Comparison of ENCODE assay signal across 19 cellular contexts in genomic region chrX:31331045-31331444, GRCh38.
"Had no signal": no experiment of that assay in that cellular context is flagged by ENCODE, and none has a peak within 500 bp of the region (broad histone marks: within the 10 kb centered on the region; RNA-seq: fewer than 3 reads in every experiment).

No MANE protein-coding gene starts in this region.

- H3K4me3 Mint-ChIP-seq: activated CD4-positive, alpha-beta memory T cell treated with anti-CD3 and anti-CD28 coated beads, Interleukin-2, amount 10 ng/mL, durations not matched to agents 7 days and 5 days; activated CD4-positive, alpha-beta T cell treated with anti-CD3 and anti-CD28 coated beads, Interleukin-2, amount 10 ng/mL, durations not matched to agents 24 days and 14 days; activated naive CD4-positive, alpha-beta T cell treated with anti-CD3 and anti-CD28 coated beads for 36 hours; activated naive CD8-positive, alpha-beta T cell treated with anti-CD3 and anti-CD28 coated beads, Interleukin-2, amount 10 ng/mL, durations not matched to agents 7 days and 5 days; activated T-cell treated with anti-CD3 and anti-CD28 coated beads, Interleukin-2, amount 50 U/mL, for 72 hours; naive thymus-derived CD8-positive, alpha-beta T cell; neural progenitor cell had no signal

- ATAC-seq: activated T-cell treated with anti-CD3 and anti-CD28 coated beads, Interleukin-2, amount 50 U/mL, for 72 hours; gastrocnemius medialis; left colon; naive thymus-derived CD8-positive, alpha-beta T cell; stimulated activated naive CD8-positive, alpha-beta T cell treated with anti-CD3 and anti-CD28 coated beads, Interleukin-15, Interleukin-2, amounts not matched to agents 100 U/mL and 50 U/mL, for 24 hours; upper lobe of right lung had no signal

- DNase-seq: activated CD4-positive, alpha-beta memory T cell treated with anti-CD3 and anti-CD28 coated beads, Interleukin-2, amount 10 ng/mL, durations not matched to agents 7 days and 5 days; activated CD4-positive, alpha-beta T cell treated with anti-CD3 and anti-CD28 coated beads, Interleukin-2, amount 10 ng/mL, durations not matched to agents 24 days and 14 days; activated effector memory CD4-positive, alpha-beta T cell treated with Interleukin-2 at 50 U/mL for 16 hours; activated naive CD4-positive, alpha-beta T cell treated with anti-CD3 and anti-CD28 coated beads for 36 hours; activated naive CD8-positive, alpha-beta T cell treated with anti-CD3 and anti-CD28 coated beads, Interleukin-2, amount 10 ng/mL, durations not matched to agents 7 days and 5 days; activated T-cell treated with anti-CD3 and anti-CD28 coated beads, Interleukin-2, amount 50 U/mL, for 72 hours; brain microvascular endothelial cell; central memory CD4-positive, alpha-beta T cell; dorsolateral prefrontal cortex; gastrocnemius medialis; left colon; naive thymus-derived CD8-positive, alpha-beta T cell; retina; stimulated activated CD4-positive, alpha-beta T cell treated with anti-CD3 and anti-CD28 coated beads, Interleukin-12 subunit alpha, Interleukin-12 subunit beta, amount 100 ng/mL, for 4 hours; stimulated activated CD4-positive, alpha-beta T cell treated with anti-CD3 and anti-CD28 coated beads, Interleukin-4, amount 100 ng/mL, for 4 hours; stimulated activated naive CD8-positive, alpha-beta T cell treated with anti-CD3 and anti-CD28 coated beads, Interleukin-15, Interleukin-2, amounts not matched to agents 100 U/mL and 50 U/mL, for 24 hours; upper lobe of right lung had no signal

- H3K4me1 Mint-ChIP-seq: activated CD4-positive, alpha-beta memory T cell treated with anti-CD3 and anti-CD28 coated beads, Interleukin-2, amount 10 ng/mL, durations not matched to agents 7 days and 5 days; activated CD4-positive, alpha-beta T cell treated with anti-CD3 and anti-CD28 coated beads, Interleukin-2, amount 10 ng/mL, durations not matched to agents 24 days and 14 days; activated naive CD8-positive, alpha-beta T cell treated with anti-CD3 and anti-CD28 coated beads, Interleukin-2, amount 10 ng/mL, durations not matched to agents 7 days and 5 days; naive thymus-derived CD8-positive, alpha-beta T cell; neural progenitor cell had no signal

- H3K36me3 Mint-ChIP-seq: activated naive CD8-positive, alpha-beta T cell treated with anti-CD3 and anti-CD28 coated beads, Interleukin-2, amount 10 ng/mL, durations not matched to agents 7 days and 5 days; naive thymus-derived CD8-positive, alpha-beta T cell; neural progenitor cell had no signal

- H3K27me3 Mint-ChIP-seq: activated CD4-positive, alpha-beta memory T cell treated with anti-CD3 and anti-CD28 coated beads, Interleukin-2, amount 10 ng/mL, durations not matched to agents 7 days and 5 days; activated naive CD8-positive, alpha-beta T cell treated with anti-CD3 and anti-CD28 coated beads, Interleukin-2, amount 10 ng/mL, durations not matched to agents 7 days and 5 days; naive thymus-derived CD8-positive, alpha-beta T cell; progenitor cell of endocrine pancreas had no signal

- H3K9me3 Mint-ChIP-seq: activated CD4-positive, alpha-beta memory T cell treated with anti-CD3 and anti-CD28 coated beads, Interleukin-2, amount 10 ng/mL, durations not matched to agents 7 days and 5 days; activated CD4-positive, alpha-beta T cell treated with anti-CD3 and anti-CD28 coated beads, Interleukin-2, amount 10 ng/mL, durations not matched to agents 24 days and 14 days; activated naive CD4-positive, alpha-beta T cell treated with anti-CD3 and anti-CD28 coated beads for 36 hours; activated naive CD8-positive, alpha-beta T cell treated with anti-CD3 and anti-CD28 coated beads, Interleukin-2, amount 10 ng/mL, durations not matched to agents 7 days and 5 days; neural progenitor cell had no signal

- H3K27ac Mint-ChIP-seq: activated CD4-positive, alpha-beta memory T cell treated with anti-CD3 and anti-CD28 coated beads, Interleukin-2, amount 10 ng/mL, durations not matched to agents 7 days and 5 days; activated CD4-positive, alpha-beta T cell treated with anti-CD3 and anti-CD28 coated beads, Interleukin-2, amount 10 ng/mL, durations not matched to agents 24 days and 14 days; activated naive CD4-positive, alpha-beta T cell treated with anti-CD3 and anti-CD28 coated beads for 36 hours; activated naive CD8-positive, alpha-beta T cell treated with anti-CD3 and anti-CD28 coated beads, Interleukin-2, amount 10 ng/mL, durations not matched to agents 7 days and 5 days; activated T-cell treated with anti-CD3 and anti-CD28 coated beads, Interleukin-2, amount 50 U/mL, for 72 hours; naive thymus-derived CD8-positive, alpha-beta T cell; neural progenitor cell; progenitor cell of endocrine pancreas had no signal
